ENCODE assay signal across 14 cellular contexts in the genomic region with DNA sequence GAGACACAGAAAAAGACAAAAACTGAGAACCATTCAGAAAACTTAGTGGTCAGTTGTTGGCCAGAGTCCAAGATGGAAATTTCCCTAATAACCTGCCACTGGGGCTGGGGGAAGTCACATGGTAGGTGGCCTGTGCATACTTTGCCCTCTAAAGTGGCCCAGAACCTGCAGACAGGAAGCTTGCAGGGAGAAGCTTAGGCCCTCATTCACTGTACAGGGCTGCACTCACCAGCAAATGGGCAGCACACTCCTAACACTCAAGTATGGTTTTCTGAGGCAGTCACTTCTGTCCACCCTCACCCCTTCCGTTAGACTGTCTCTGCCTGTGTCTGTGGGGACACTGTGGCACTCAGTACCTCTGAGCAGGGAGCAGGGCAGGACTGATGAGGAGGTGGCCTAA. TPM values are rescaled to one million over a fixed set of nuclear protein-coding genes. Genes with fewer than 3 reads are reported as not detected.
"Had no signal": no experiment of that assay in that cellular context is flagged by ENCODE, and none has a peak within 500 bp of the region (broad histone marks: within the 10 kb centered on the region; RNA-seq: fewer than 3 reads in every experiment).

No MANE protein-coding gene starts in this region.

- H3K4me2 ChIP-seq: smooth muscle cell had no signal

- H3K27me3 ChIP-seq: brain microvascular endothelial cell, neutrophil, uterus had no signal

- ATAC-seq: effector memory CD8-positive, alpha-beta T cell; right cardiac atrium had no signal

- DNase-seq: activated CD4-positive, alpha-beta T cell treated with anti-CD3 and anti-CD28 coated beads, Interleukin-2, amount 50 U/mL, for 1 hour; activated T-cell treated with anti-CD3 and anti-CD28 coated beads, Interleukin-2, amount 50 U/mL, for 1 hour; brain microvascular endothelial cell; effector memory CD8-positive, alpha-beta T cell; right cardiac atrium; T1000; uterus had no signal

- H3K9me3 ChIP-seq: neutrophil, uterus had no signal

- H3K4me3 ChIP-seq: smooth muscle cell, uterus had no signal

- H3K4me1 ChIP-seq: uterus had no signal

- H3K27ac ChIP-seq: brain microvascular endothelial cell, epithelial cell of prostate, neutrophil, uterus had no signal

- H3K36me3 ChIP-seq: brain microvascular endothelial cell, neutrophil, uterus had no signal

RNA-seq across cellular contexts. Expression of a gene that starts 14.5 kb away (rescaled TPM):
- total RNA-seq: lower leg skin, mesothelial cell of epicardium, posterior vena cava, right cardiac atrium, smooth muscle cell, uterus had no signal
- polyA plus RNA-seq: right cardiac atrium, smooth muscle cell, thymus had no signal
